In genomic region chr14:93184391-93185332, GRCh38 we compare ENCODE assay signal across 7 cellular contexts. TPM values are rescaled to one million over a fixed set of nuclear protein-coding genes. Genes with fewer than 3 reads are reported as not detected.
DNase-seq lines count a peak whose midpoint lies in the region; ATAC-seq, FAIRE-seq and TF ChIP-seq lines count a peak whose summit lies in the region.

Gene LYSET, plus strand, starts transcription at chr14:93185317. Its CDS starts 89 bp downstream, at chr14:93185406.
A gene with protein sequence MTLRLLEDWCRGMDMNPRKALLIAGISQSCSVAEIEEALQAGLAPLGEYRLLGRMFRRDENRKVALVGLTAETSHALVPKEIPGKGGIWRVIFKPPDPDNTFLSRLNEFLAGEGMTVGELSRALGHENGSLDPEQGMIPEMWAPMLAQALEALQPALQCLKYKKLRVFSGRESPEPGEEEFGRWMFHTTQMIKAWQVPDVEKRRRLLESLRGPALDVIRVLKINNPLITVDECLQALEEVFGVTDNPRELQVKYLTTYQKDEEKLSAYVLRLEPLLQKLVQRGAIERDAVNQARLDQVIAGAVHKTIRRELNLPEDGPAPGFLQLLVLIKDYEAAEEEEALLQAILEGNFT (minus strand): TSS chr14:93184897. CDS start chr14:93184242, 655 bp downstream.

- intact Hi-C loops in sciatic nerve (cut with DNase I): no loop called here

- peak; percentile 84 for DNase-seq in GM12892 (ENCODE audit: insufficient read length)
- DNase-seq in NCI-H1092 treated with DMSO at 0.1 percent for 48 hours (lab: John Stamatoyannopoulos, UW): peak; percentile 83
- peak; percentile 83 to 98 (median 90) for DNase-seq in T-helper 2 cell
- peak; percentile 17 to 91 (median 86) for DNase-seq in anterior cingulate cortex (lab: John Stamatoyannopoulos, UW)
- peak; percentile 75 to 86 for DNase-seq in hippocampal formation (lab: John Stamatoyannopoulos, UW)
- peak; percentile 93 for DNase-seq in sciatic nerve (ENCODE audit: low spot score)

- peak; percentile 90 for FAIRE-seq in GM12892 (lab: Jason Lieb, UNC)

- ATAC-seq in HG02623 (IDR thresholded peaks at IDR 0.05; ENCODE audit: unreplicated experiment) (peak; percentile 67), sciatic nerve (peak; percentile 96)

- peak; percentile 78; the same call in 1 of the 2 replicates for TF ChIP-seq POLR2A in GM12892 (IDR thresholded peaks at IDR 0.05; ENCODE audit: low read depth, low read length)

RNA-seq across cellular contexts. Expression of gene LYSET, which starts in this region (rescaled TPM):
- polyA plus RNA-seq in GM12892 (2012; ENCODE audit: missing spikeins): 19.0 TPM
- total RNA-seq in sciatic nerve: 15.8 TPM

RNA-seq across cellular contexts. Expression of the second gene that starts in this region (rescaled TPM):
- polyA plus RNA-seq in GM12892 (2012; ENCODE audit: missing spikeins): 21.8 TPM
- 22.9 TPM for total RNA-seq in sciatic nerve

Comparison
In these comparisons a context has a peak if more than half of its experiments do, and no peak if none do; other contexts are left out.
1. Peak in every context shown above with its lines: DNase-seq and ATAC-seq.